In genomic region chr16:19555186-19555937, GRCh38 we compare ENCODE assay signal across 8 cellular contexts. TPM values are rescaled to one million over a fixed set of nuclear protein-coding genes. Genes with fewer than 3 reads are reported as not detected.
DNase-seq lines count a peak whose midpoint lies in the region; ATAC-seq and TF ChIP-seq lines count a peak whose summit lies in the region.

A gene with protein sequence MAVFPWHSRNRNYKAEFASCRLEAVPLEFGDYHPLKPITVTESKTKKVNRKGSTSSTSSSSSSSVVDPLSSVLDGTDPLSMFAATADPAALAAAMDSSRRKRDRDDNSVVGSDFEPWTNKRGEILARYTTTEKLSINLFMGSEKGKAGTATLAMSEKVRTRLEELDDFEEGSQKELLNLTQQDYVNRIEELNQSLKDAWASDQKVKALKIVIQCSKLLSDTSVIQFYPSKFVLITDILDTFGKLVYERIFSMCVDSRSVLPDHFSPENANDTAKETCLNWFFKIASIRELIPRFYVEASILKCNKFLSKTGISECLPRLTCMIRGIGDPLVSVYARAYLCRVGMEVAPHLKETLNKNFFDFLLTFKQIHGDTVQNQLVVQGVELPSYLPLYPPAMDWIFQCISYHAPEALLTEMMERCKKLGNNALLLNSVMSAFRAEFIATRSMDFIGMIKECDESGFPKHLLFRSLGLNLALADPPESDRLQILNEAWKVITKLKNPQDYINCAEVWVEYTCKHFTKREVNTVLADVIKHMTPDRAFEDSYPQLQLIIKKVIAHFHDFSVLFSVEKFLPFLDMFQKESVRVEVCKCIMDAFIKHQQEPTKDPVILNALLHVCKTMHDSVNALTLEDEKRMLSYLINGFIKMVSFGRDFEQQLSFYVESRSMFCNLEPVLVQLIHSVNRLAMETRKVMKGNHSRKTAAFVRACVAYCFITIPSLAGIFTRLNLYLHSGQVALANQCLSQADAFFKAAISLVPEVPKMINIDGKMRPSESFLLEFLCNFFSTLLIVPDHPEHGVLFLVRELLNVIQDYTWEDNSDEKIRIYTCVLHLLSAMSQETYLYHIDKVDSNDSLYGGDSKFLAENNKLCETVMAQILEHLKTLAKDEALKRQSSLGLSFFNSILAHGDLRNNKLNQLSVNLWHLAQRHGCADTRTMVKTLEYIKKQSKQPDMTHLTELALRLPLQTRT (plus strand): TSS chr16:19555703. CDS start chr16:19555730, 27 bp downstream.

- H2AFZ ChIP-seq in IMR-90 (replicated peaks; ENCODE audit: low read length, poor library complexity): peak within 1 kb of the TSS; percentile 98
- peak within 1 kb of the TSS; percentile 98 for H2AFZ ChIP-seq in OCI-LY7 (ENCODE audit: low read length)

- peak within 1 kb of the TSS; percentile 94 for H3K14ac ChIP-seq in IMR-90 (replicated peaks; ENCODE audit: low read depth, low read length)

- in situ Hi-C loops in IMR-90 (cut with MboI; ENCODE audit: low sequenced_read_pairs): no loop called here

- no peak within 1 kb of the TSS for H2BK15ac ChIP-seq in IMR-90 (ENCODE audit: low read depth, low read length)

- TF ChIP-seq RAD21 in IMR-90 (IDR thresholded peaks at IDR 0.05; ENCODE audit: low read length): peak; percentile 21; the same call in 1 of the 2 replicates

- H2BK120ac ChIP-seq in IMR-90 (ENCODE audit: low read depth, low read length): peak within 1 kb of the TSS; percentile 66

- 4% methylated on average over 17 of the region's 53 CpGs; no CpG with 5 or more reads in 1 of the 2 experiments for WGBS in IMR-90 (ENCODE audit: extremely low coverage in 2 of 2, insufficient read length in 1 of 2), 2 experiments

- peak; percentile 92 for TF ChIP-seq POLR2A in IMR-90 (IDR thresholded peaks at IDR 0.05; ENCODE audit: low read depth, low read length)

- H3K9me3 ChIP-seq in IMR-90 (ENCODE audit: control insufficient read depth, insufficient read depth, low read length) (no peaks in the 10 kb centered on the region), OCI-LY7 (ENCODE audit: low read length) (no peaks in the 10 kb centered on the region), mononuclear cell (ENCODE audit: low read depth, low read length) (no peaks in the 10 kb centered on the region)

- TF ChIP-seq CTCF in IMR-90 (conservative IDR thresholded peaks at IDR 0.05; ENCODE audit: low read depth, low read length) (peak; percentile 68), OCI-LY7 (conservative IDR thresholded peaks at IDR 0.05; ENCODE audit: low read length) (peak; percentile 81)

- peak within 1 kb of the TSS; percentile 84 for H2AK5ac ChIP-seq in IMR-90 (ENCODE audit: low read depth, low read length)

- ATAC-seq in GM21526 (IDR thresholded peaks at IDR 0.05; ENCODE audit: low FRiP score, unreplicated experiment): peak; percentile 91
- peak; percentile 99 for ATAC-seq in IMR-90 (ENCODE audit: low read depth)

- peak within 1 kb of the TSS; percentile 86 for H3K4ac ChIP-seq in IMR-90 (ENCODE audit: low read depth, low read length)

- H3K4me3 ChIP-seq in IMR-90 (ENCODE audit: insufficient read depth, low read depth, low read length) (peak within 1 kb of the TSS; percentile 87), OCI-LY7 (ENCODE audit: low read depth, low read length, poor library complexity, severe bottlenecking) (peak within 1 kb of the TSS; percentile 88), mononuclear cell (ENCODE audit: low read length) (peak within 1 kb of the TSS; percentile 66)

- H3K18ac ChIP-seq in IMR-90 (ENCODE audit: low read depth, low read length): peak within 1 kb of the TSS; percentile 83

- H3K4me2 ChIP-seq in IMR-90 (ENCODE audit: low read depth, low read length) (peak within 1 kb of the TSS; percentile 94), OCI-LY7 (ENCODE audit: low read length) (peak within 1 kb of the TSS; percentile 88)

- peak within 1 kb of the TSS; percentile 81 for H3K56ac ChIP-seq in IMR-90 (ENCODE audit: extremely low read depth, insufficient read depth, low read length)

- peak within 1 kb of the TSS; percentile 78 to 96 for H4K8ac ChIP-seq in IMR-90 (ENCODE audit: low read depth in 2 of 2, low read length in 2 of 2)

- peak within 1 kb of the TSS; percentile 96 for H4K5ac ChIP-seq in IMR-90 (ENCODE audit: low read depth, low read length)

- H3K9me1 ChIP-seq in IMR-90 (ENCODE audit: insufficient read depth, low read length): peaks cover 5% of the 10 kb centered on the region

- peak within 1 kb of the TSS; percentile 95 for H2AK9ac ChIP-seq in IMR-90 (replicated peaks; ENCODE audit: low read depth, low read length, poor library complexity)

- peak within 1 kb of the TSS; percentile 87 for H3K27ac ChIP-seq in IMR-90 (ENCODE audit: insufficient read depth, low read length)
- peak within 1 kb of the TSS; percentile 57 for H3K27ac ChIP-seq in OCI-LY7 (ENCODE audit: low read depth, low read length, poor library complexity, severe bottlenecking)

- DNase-seq in DMS114 treated with DMSO at 0.1 percent for 48 hours (lab: John Stamatoyannopoulos, UW; ENCODE audit: unreplicated experiment) (peak; percentile 91), IMR-90 (peak; percentile 99), OCI-LY7 (ENCODE audit: low spot score) (peak; percentile 97), activated T-cell treated with anti-CD3 and anti-CD28 coated beads for 4 hours (peak; percentile 92), epidermal melanocyte (ENCODE audit: insufficient read length, low spot score) (peak; percentile 86)
- peak; percentile 85 to 90 for DNase-seq in stimulated activated CD8-positive, alpha-beta memory T cell treated with anti-CD3 and anti-CD28 coated beads, Interleukin-4, amount 100 ng/mL, for 1 hour (ENCODE audit: low read depth in 2 of 2, low spot score in 1 of 2)

- intact Hi-C loops in IMR-90 (cut with micrococcal nuclease) (loop anchor here (1.0 to 5.0 kb wide), 4 partner anchors 33 to 832 kb away; partner anchors contain the start of genes CCP110 and GDE1), OCI-LY7 (cut with micrococcal nuclease; ENCODE audit: unreplicated experiment) (loop anchor here (2.0 to 5.0 kb wide), 3 partner anchors 33 to 827 kb away; partner anchors contain the start of genes CCP110, GDE1, IQCK and KNOP1)

- H3K9me2 ChIP-seq in OCI-LY7 (ENCODE audit: insufficient read depth, low read length): no peaks in the 10 kb centered on the region

- peak within 1 kb of the TSS; percentile 8 for H2BK20ac ChIP-seq in IMR-90 (ENCODE audit: low read depth, low read length)

- H3K27me3 ChIP-seq in IMR-90 (ENCODE audit: control insufficient read depth, insufficient read depth, low read length) (no peaks in the 10 kb centered on the region), mononuclear cell (ENCODE audit: insufficient read depth, low read length) (no peaks in the 10 kb centered on the region)

- POLR2A ChIA-PET in IMR-90 (lab: Charles Lee; ENCODE audit: unreplicated experiment): interaction anchor here (0.6 to 0.7 kb wide), 3 partner anchors 15 to 432 kb away, joined by 3 to 5 read pairs (median 5); no protein-coding TSS in a partner anchor
- POLR2A ChIA-PET in OCI-LY7 (lab: Charles Lee): interaction anchor here (0.5 to 3.4 kb wide), 6 partner anchors 8 to 1344 kb away, joined by 3 to 26 read pairs (median 4); partner anchors contain the start of gene CCP110

- peak within 1 kb of the TSS; percentile 91 for H3K9ac ChIP-seq in IMR-90 (ENCODE audit: low read depth, low read length)

- dilution Hi-C loops in IMR-90 (cut with HindIII; ENCODE audit: low sequenced_read_pairs, unreplicated experiment): no loop called here

- H3K79me1 ChIP-seq in IMR-90 (ENCODE audit: low read depth in 1 of 2, low read length in 2 of 2): peaks cover 11 to 28% of the 10 kb centered on the region in 2 experiments

- H4K20me1 ChIP-seq in IMR-90 (ENCODE audit: insufficient read depth, low read length) (no peaks in the 10 kb centered on the region), OCI-LY7 (ENCODE audit: insufficient read depth, low read length) (no peaks in the 10 kb centered on the region)

- H3K23ac ChIP-seq in IMR-90 (ENCODE audit: low read depth, low read length): peak within 1 kb of the TSS; percentile 91

- no peaks in the 10 kb centered on the region for H3K36me3 ChIP-seq in IMR-90 (ENCODE audit: control insufficient read depth, insufficient read depth, low read length)
- peaks cover 35% of the 10 kb centered on the region for H3K36me3 ChIP-seq in OCI-LY7 (ENCODE audit: insufficient read depth, low read length)

- peak within 1 kb of the TSS; percentile 49 for H2BK5ac ChIP-seq in IMR-90 (ENCODE audit: low read depth, low read length, poor library complexity, severe bottlenecking)

- CTCF ChIA-PET in IMR-90 (lab: Yijun Ruan, JAX): interaction anchor here (0.6 to 1.8 kb wide), 6 partner anchors 10 to 45 kb away, joined by 3 to 12 read pairs (median 4); no protein-coding TSS in a partner anchor
- CTCF ChIA-PET in OCI-LY7 (lab: Charles Lee; ENCODE audit: unreplicated experiment): interaction anchor here (0.6 kb wide), 1 partner anchor 31 kb away, joined by 3 read pairs; no protein-coding TSS in a partner anchor

- BruUV-seq in IMR-90 (replicated peaks; lab: Mats Ljungman, UMichigan) (no TSS peak), OCI-LY7 (replicated peaks; lab: Mats Ljungman, UMichigan) (no TSS peak)

- H3K79me2 ChIP-seq in OCI-LY7 (ENCODE audit: insufficient read depth, low read depth, low read length): peaks cover 5% of the 10 kb centered on the region; the same call in 1 of the 2 replicates

- H3K4me1 ChIP-seq in IMR-90 (ENCODE audit: control insufficient read depth, insufficient read depth, low read length): peaks cover 4% of the 10 kb centered on the region
- peaks cover 14% of the 10 kb centered on the region for H3K4me1 ChIP-seq in OCI-LY7 (ENCODE audit: insufficient read depth, low read length, poor library complexity, severe bottlenecking)
- peaks cover 16% of the 10 kb centered on the region for H3K4me1 ChIP-seq in mononuclear cell (ENCODE audit: insufficient read depth, low read length)

- H4K91ac ChIP-seq in IMR-90 (ENCODE audit: insufficient read depth, low read depth, low read length): peak within 1 kb of the TSS; percentile 88

TF ChIP-seq in IMR-90, 13 proteins besides CTCF, POLR2A, EP300 and RAD21 (continues in another document):
- no peak; the same call in 1 of the 2 replicates for TF ChIP-seq MAFK (IDR thresholded peaks at IDR 0.05; ENCODE audit: low read depth, low read length)
- 0 out of 2 replicates have a peak, but pooled peaks have one; percentile 10 for TF ChIP-seq ELK1 (IDR thresholded peaks at IDR 0.05; ENCODE audit: borderline replicate concordance, low read depth, low read length)

RNA-seq across cellular contexts. Expression of the gene that starts here (rescaled TPM):
- total RNA-seq in IMR-90 (2012; rRNA removed) (20.3 and 28.0 TPM in 2 replicates), OCI-LY7 (2022) (59.9 and 65.2 TPM in 2 replicates), mononuclear cell (29.4 TPM)
- polyA plus RNA-seq in IMR-90 (2012; rRNA removed): 37.1 and 40.1 TPM in 2 replicates
- polyA plus RNA-seq in IMR-90 (2012; cell fraction: cytosol; rRNA removed): 18.9 and 20.9 TPM in 2 replicates
- polyA plus RNA-seq in IMR-90 (2012; cell fraction: nucleus; rRNA removed; ENCODE audit: low replicate concordance): 22.9 and 42.0 TPM in 2 replicates
- 13.1 and 16.5 TPM in 2 replicates for total RNA-seq in OCI-LY7 (2014; rRNA removed; shearing (Covaris generic))

Comparison
In these comparisons a context has a peak if more than half of its experiments do, and no peak if none do; other contexts are left out.
1. Peak in every context shown above with its lines: DNase-seq, ATAC-seq, H3K4me3 ChIP-seq and H3K27ac ChIP-seq.